Comparison of ENCODE assay signal across 18 cellular contexts in genomic region chr4:127103723-127104122, GRCh38.
"Had no signal": no experiment of that assay in that cellular context is flagged by ENCODE, and none has a peak within 500 bp of the region (broad histone marks: within the 10 kb centered on the region; RNA-seq: fewer than 3 reads in every experiment).

No MANE protein-coding gene starts in this region.

- ATAC-seq: activated CD4-positive, alpha-beta T cell treated with anti-CD3 and anti-CD28 coated beads for 36 hours; body of pancreas; gastroesophageal sphincter; psoas muscle; right lobe of liver; stimulated activated effector memory CD8-positive, alpha-beta T cell treated with anti-CD3 and anti-CD28 coated beads, Interleukin-12 subunit alpha, Interleukin-12 subunit beta, amount 100 ng/mL, for 72 hours; T-cell; WTC11 had no signal

- DNase-seq: activated CD4-positive, alpha-beta T cell treated with anti-CD3 and anti-CD28 coated beads for 36 hours; activated CD4-positive, alpha-beta T cell treated with anti-CD3 and anti-CD28 coated beads, Interleukin-2, amount 50 U/mL, for 48 hours; amniotic stem cell; body of pancreas; central memory CD4-positive, alpha-beta T cell; endodermal cell; psoas muscle; right lobe of liver; stimulated activated CD4-positive, alpha-beta T cell treated with anti-CD3 and anti-CD28 coated beads, Interleukin-4, amount 100 ng/mL, for 24 hours; stomach; T-cell; upper lobe of left lung had no signal

- H3K27me3 ChIP-seq: body of pancreas, gastroesophageal sphincter, right lobe of liver, stomach, upper lobe of left lung had no signal

- H3K9me3 ChIP-seq: body of pancreas, psoas muscle, right lobe of liver, thoracic aorta had no signal

- FAIRE-seq: colon had no signal

- H3K36me3 ChIP-seq: gastroesophageal sphincter, right lobe of liver, stomach, thoracic aorta, upper lobe of left lung had no signal

- H3K27ac ChIP-seq: body of pancreas, psoas muscle, right lobe of liver, stomach, thoracic aorta, upper lobe of left lung had no signal

- H3K4me1 ChIP-seq: body of pancreas, psoas muscle, right lobe of liver, stomach had no signal

- H3K4me2 ChIP-seq: smooth muscle cell had no signal

- H3K4me3 ChIP-seq: body of pancreas, gastroesophageal sphincter, psoas muscle, right lobe of liver, smooth muscle cell, stomach, thoracic aorta, upper lobe of left lung had no signal
